In genomic region chr15:88938802-88939485, GRCh38 we compare ENCODE assay signal across 31 cellular contexts. TPM values are rescaled to one million over a fixed set of nuclear protein-coding genes. Genes with fewer than 3 reads are reported as not detected.
DNase-seq lines count a peak whose midpoint lies in the region; ATAC-seq, FAIRE-seq and TF ChIP-seq lines count a peak whose summit lies in the region.
"Had no signal": no experiment of that assay in that cellular context is flagged by ENCODE, and none has a peak within 500 bp of the region (broad histone marks: within the 10 kb centered on the region; RNA-seq: fewer than 3 reads in every experiment).

No MANE protein-coding gene starts in this region.

- H4K8ac ChIP-seq in H1 (ENCODE audit: extremely low read depth, insufficient read depth, low read length): peak overlapping the region; percentile 84; the same call in 1 of the 2 replicates

- H3K4me1 ChIP-seq in H1 (replicated peaks in 1 of 4; ENCODE audit: control insufficient read depth in 3 of 4, insufficient read depth in 4 of 4, low read length in 3 of 4) (peaks cover 0 to 7% (median 2%) of the 10 kb centered on the region in 4 experiments; a peak in 4 of 7 replicates), neural progenitor cell (peaks cover 6% of the 10 kb centered on the region), heart left ventricle (peaks cover 0 to 10% (median 0%) of the 10 kb centered on the region in 12 donors)
- H3K4me1 ChIP-seq: prostate gland, right lobe of liver, spleen, tibial artery had no signal

- H3K79me2 ChIP-seq in H1 (ENCODE audit: control insufficient read depth in 1 of 2, insufficient read depth in 2 of 2, low read length in 2 of 2): no peaks in the 10 kb centered on the region
- no peaks in the 10 kb centered on the region for H3K79me2 ChIP-seq in neural progenitor cell (ENCODE audit: low read depth)

- DNase-seq in H7 (peak; percentile 24), NCI-H226 (peak; percentile 26), H1 (ENCODE audit: low read depth in 1 of 2, low spot score in 2 of 2) (peak in 1 of 2 experiments; percentile 52), neural progenitor cell (ENCODE audit: low spot score) (peak; percentile 9), DMS114 treated with DMSO at 0.1 percent for 48 hours (lab: John Stamatoyannopoulos, UW; ENCODE audit: unreplicated experiment) (no peak), heart left ventricle (no peak), endothelial cell (ENCODE audit: low spot score) (no peak)
- DNase-seq: ACHN; activated gamma-delta T cell treated with Interleukin-2 at 50 U/mL for 16 hours; activated T-cell treated with anti-CD3 and anti-CD28 coated beads, Interleukin-2, amount 50 U/mL, for 48 hours; DMS 273 treated with DMSO at 0.1 percent for 48 hours; hypothalamus; KBM-7; NCI-H1092 treated with DMSO at 0.1 percent for 48 hours; NCI-H187 treated with DMSO at 0.1 percent for 48 hours; NCI-H2227 treated with DMSO at 0.1 percent for 48 hours; NCI-H526 treated with DMSO at 0.1 percent for 48 hours; NK-92 treated with Interleukin-12 subunit alpha and Interleukin-12 subunit beta, amount 100 ng/mL, for 24 hours; PC-3; right lobe of liver; SK-N-SH; spleen; stimulated activated CD4-positive, alpha-beta T cell treated with anti-CD3 and anti-CD28 coated beads, Interleukin-2, amount 100 ng/mL, for 24 hours; tibial artery had no signal

- no peak overlapping the region for H3K4ac ChIP-seq in H1 (replicated peaks; ENCODE audit: insufficient read length, low read depth, low read length)

- H3K27ac ChIP-seq in H1 (ENCODE audit: low read depth, low read length) (no peak overlapping the region), neural progenitor cell (no peak overlapping the region), heart left ventricle (no peak overlapping the region)
- H3K27ac ChIP-seq: neutrophil, prostate gland, right lobe of liver, spleen, tibial artery had no signal

- no peaks in the 10 kb centered on the region for H3K23me2 ChIP-seq in H1 (ENCODE audit: low read depth, low read length)

- no peak overlapping the region for H3K23ac ChIP-seq in H1 (ENCODE audit: insufficient read length)

- 0 out of 2 replicates have a peak overlapping the region, but pooled peaks have one; percentile 22 for H2BK15ac ChIP-seq in H1 (ENCODE audit: low read length)

- POLR2A ChIA-PET in H1 (lab: Charles Lee; ENCODE audit: partially characterized antibody): interaction anchor here (0.6 to 3.2 kb wide), 14 partner anchors 12 to 65 kb away, joined by 3 to 12 read pairs (median 4); partner anchors contain the start of gene HAPLN3

- H3K36me3 Mint-ChIP-seq in neural progenitor cell (peaks cover 3% of the 10 kb centered on the region), endothelial cell (ENCODE audit: low read depth, unreplicated experiment) (peaks cover 4% of the 10 kb centered on the region)
- H3K36me3 Mint-ChIP-seq: brain, memory B cell had no signal

- FAIRE-seq in H1 (lab: Jason Lieb, UNC): no peak
- FAIRE-seq: GM12878, TTC549 had no signal

- no peaks in the 10 kb centered on the region for H3K36me3 ChIP-seq in H7 (replicated peaks; ENCODE audit: control insufficient read depth, insufficient read depth, low read length)
- H3K36me3 ChIP-seq in H1 (ENCODE audit: control insufficient read depth in 2 of 4, insufficient read depth in 4 of 4, low read length in 3 of 4): no peaks in the 10 kb centered on the region
- no peaks in the 10 kb centered on the region for H3K36me3 ChIP-seq in neural progenitor cell
- H3K36me3 ChIP-seq in heart left ventricle: no peaks in the 10 kb centered on the region
- H3K36me3 ChIP-seq: neutrophil, prostate gland, right lobe of liver, spleen, tibial artery had no signal

- peak overlapping the region; percentile 45 for H2BK5ac ChIP-seq in H1 (ENCODE audit: low read depth, low read length)

- WGBS in H1 (ENCODE audit: extremely low coverage in 1 of 2, insufficient coverage in 1 of 2, insufficient read length in 1 of 2, insufficient replicate concordance in 2 of 2, low coverage in 1 of 2, low lambda C conversion rate in 2 of 2, missing lambda C conversion rate in 1 of 2), 2 experiments: 87% methylated on average over 15 of the region's 15 CpGs; no CpG with 5 or more reads in 1 of the 2 experiments
- WGBS in heart left ventricle, 4 donors: 84 to 89% (median 86%) methylated on average over 15 of the region's 15 CpGs

- peak overlapping the region; percentile 99; the same call in 1 of the 2 replicates for H2BK12ac ChIP-seq in H1 (ENCODE audit: low read depth, low read length)

- H2BK120ac ChIP-seq in H1 (replicated peaks; ENCODE audit: low read depth, low read length): peak overlapping the region; percentile 84

- H3K27me3 ChIP-seq in H7 (ENCODE audit: control insufficient read depth, insufficient read depth, low read length) (no peaks in the 10 kb centered on the region), H1 (replicated peaks in 1 of 4; ENCODE audit: control insufficient read depth in 3 of 4, extremely low read depth in 1 of 4, insufficient read depth in 3 of 4, low read length in 3 of 4) (no peaks in the 10 kb centered on the region), neural progenitor cell (no peaks in the 10 kb centered on the region), heart left ventricle (no peaks in the 10 kb centered on the region)
- H3K27me3 ChIP-seq: right lobe of liver, tibial artery had no signal

- intact Hi-C loops in heart left ventricle (cut with DNase I): no loop called here

- TF ChIP-seq CTCF in H1 (IDR thresholded peaks at IDR 0.05; ENCODE audit: control extremely low read depth in 1 of 3, insufficient read depth in 1 of 3, low read depth in 1 of 3, low read length in 3 of 3) (no peak), neural progenitor cell (IDR thresholded peaks at IDR 0.05) (no peak), heart left ventricle (IDR thresholded peaks at IDR 0.05) (no peak), endothelial cell (IDR thresholded peaks at IDR 0.05; ENCODE audit: unreplicated experiment) (no peak)

- no peak for TF ChIP-seq EP300 in H1 (IDR thresholded peaks at IDR 0.05; ENCODE audit: borderline replicate concordance in 1 of 2, low read depth in 2 of 2, low read length in 2 of 2)

- H4K91ac ChIP-seq in H1 (replicated peaks; ENCODE audit: insufficient read length, low read length): peak overlapping the region; percentile 98

- H3K4me2 ChIP-seq in H1 (ENCODE audit: insufficient read depth in 1 of 2, low read depth in 2 of 2, low read length in 2 of 2): no peak overlapping the region
- H3K4me2 ChIP-seq in neural progenitor cell: no peak overlapping the region
- H3K4me2 ChIP-seq: SK-N-SH had no signal

- H3F3A ChIP-seq in neural progenitor cell (ENCODE audit: low read depth): no peaks in the 10 kb centered on the region

- H3K9me3 Mint-ChIP-seq in neural progenitor cell (peaks cover 27% of the 10 kb centered on the region), endothelial cell (ENCODE audit: unreplicated experiment) (no peaks in the 10 kb centered on the region)

- no peaks in the 10 kb centered on the region for H3K79me1 ChIP-seq in H1 (ENCODE audit: low read depth, low read length)

- peak overlapping the region; percentile 64 for H4K5ac ChIP-seq in H1 (ENCODE audit: insufficient read length, low read depth, low read length)

- peaks cover under 1 to 11% of the 10 kb centered on the region in 2 experiments; a peak in 3 of 4 replicates for H3K9me3 ChIP-seq in H1 (ENCODE audit: insufficient read depth in 2 of 2, low read depth in 1 of 2, low read length in 1 of 2)
- no peaks in the 10 kb centered on the region for H3K9me3 ChIP-seq in neural progenitor cell (ENCODE audit: low read depth)
- H3K9me3 ChIP-seq in heart left ventricle: no peaks in the 10 kb centered on the region
- H3K9me3 ChIP-seq: neutrophil, prostate gland, right lobe of liver, SK-N-SH, tibial artery had no signal

- H2AK5ac ChIP-seq in H1 (ENCODE audit: low read depth, low read length): no peak overlapping the region

- H3K4me1 Mint-ChIP-seq in neural progenitor cell (peaks cover 4% of the 10 kb centered on the region), endothelial cell (ENCODE audit: unreplicated experiment) (peaks cover 2% of the 10 kb centered on the region)
- H3K4me1 Mint-ChIP-seq: brain, memory B cell had no signal

- CTCF ChIA-PET in H1 (lab: Charles Lee; ENCODE audit: partially characterized antibody): interaction anchor here (0.5 to 4.4 kb wide), 13 partner anchors 19 to 239 kb away, joined by 3 to 21 read pairs (median 4); no protein-coding TSS in a partner anchor

- TF ChIP-seq RAD21 in H1 (IDR thresholded peaks at IDR 0.05 in 1 of 2, conservative IDR thresholded peaks at IDR 0.05 in 1 of 2; ENCODE audit: low read depth in 2 of 2, low read length in 2 of 2): peak; percentile 5 to 45; a peak in 2 of 4 replicates

- no peak overlapping the region for H3K27ac Mint-ChIP-seq in neural progenitor cell
- no peak overlapping the region for H3K27ac Mint-ChIP-seq in endothelial cell (ENCODE audit: unreplicated experiment)
- H3K27ac Mint-ChIP-seq: brain, memory B cell had no signal

- no peaks in the 10 kb centered on the region for H4K20me1 ChIP-seq in H1 (replicated peaks in 1 of 2; ENCODE audit: control insufficient read depth in 1 of 2, insufficient read depth in 2 of 2, low read length in 2 of 2)
- no peaks in the 10 kb centered on the region for H4K20me1 ChIP-seq in neural progenitor cell (ENCODE audit: low read depth)

- H3K27me3 Mint-ChIP-seq in neural progenitor cell (ENCODE audit: insufficient read depth, low read depth) (no peaks in the 10 kb centered on the region), endothelial cell (ENCODE audit: unreplicated experiment) (no peaks in the 10 kb centered on the region)

- H3K4me3 Mint-ChIP-seq in neural progenitor cell: no peak overlapping the region
- H3K4me3 Mint-ChIP-seq in endothelial cell (ENCODE audit: unreplicated experiment): no peak overlapping the region
- H3K4me3 Mint-ChIP-seq: brain, memory B cell had no signal

- H3K4me3 ChIP-seq in H7 (ENCODE audit: insufficient read depth, low read depth, low read length) (no peak overlapping the region), H1 (ENCODE audit: extremely low read depth in 1 of 4, insufficient read depth in 2 of 4, low read depth in 3 of 4, low read length in 4 of 4) (no peak overlapping the region), neural progenitor cell (no peak overlapping the region), heart left ventricle (no peak overlapping the region)
- H3K4me3 ChIP-seq: GM12878, prostate gland, right lobe of liver, spleen, tibial artery had no signal

- TF ChIP-seq POLR2A in H1 (IDR thresholded peaks at IDR 0.05; ENCODE audit: control extremely low read depth in 1 of 2, low read depth in 2 of 2, low read length in 2 of 2) (no peak), heart left ventricle (IDR thresholded peaks at IDR 0.05) (no peak)

- peak overlapping the region; percentile 83; the same call in 1 of the 2 replicates for H2BK20ac ChIP-seq in H1 (ENCODE audit: low read length)

- no peak overlapping the region for H3K56ac ChIP-seq in H1 (replicated peaks; ENCODE audit: insufficient read length, low read depth, low read length)

- H3K14ac ChIP-seq in H1 (ENCODE audit: insufficient read length): no peak overlapping the region

- peak overlapping the region; percentile 63; the same call in 1 of the 2 replicates for H3K18ac ChIP-seq in H1 (ENCODE audit: extremely low read depth, low read length)

- no peak for ATAC-seq in heart left ventricle
- ATAC-seq: GM12878, left lobe of liver, PC-3, right lobe of liver had no signal

- no peak overlapping the region for H3K9ac ChIP-seq in H1 (replicated peaks in 1 of 4; ENCODE audit: extremely low read depth in 1 of 4, low read depth in 3 of 4, low read length in 3 of 4)
- H3K9ac ChIP-seq in neural progenitor cell: no peak overlapping the region
- H3K9ac ChIP-seq: SK-N-SH had no signal

- H2AFZ ChIP-seq in H1 (ENCODE audit: low read length): no peak overlapping the region
- H2AFZ ChIP-seq in neural progenitor cell (replicated peaks): peak overlapping the region; percentile 52

RNA-seq across cellular contexts. Expression of gene MFGE8, which starts 25.8 kb away (rescaled TPM):
- total RNA-seq in H7 (2014; rRNA removed; shearing (Covaris generic)): 151 and 182 TPM in 2 replicates
- 1,211 and 1,237 TPM in 2 replicates for total RNA-seq in H1 (2021; fragmentation: NEBNext Ultra II Directional; extraction: Animal tissue kit (Norgen Biotek cat#: 25700))
- 2,117 and 2,643 TPM in 2 replicates for polyA plus RNA-seq in H1 (2011; rRNA removed)
- 1,895 TPM for polyA plus RNA-seq in H1 (2011; cell fraction: cytosol; rRNA removed)
- 4,441 TPM for polyA plus RNA-seq in H1 (2011; cell fraction: nucleus; rRNA removed)
- 1,613 to 2,038 TPM (median 1,926 TPM) in 4 replicates for polyA plus RNA-seq in H1 (2012, experiment 1 of 2)
- polyA plus RNA-seq in H1 (2012, experiment 2 of 2): 1,448 TPM
- 955 TPM for polyA plus RNA-seq in H1 (2013, experiment 1 of 2)
- 930 TPM for polyA plus RNA-seq in H1 (2013, experiment 2 of 2)
- polyA minus RNA-seq in H1 (2011; rRNA and poly(A)+ RNA removed): 1,165 and 1,269 TPM in 2 replicates
- polyA minus RNA-seq in H1 (2011; cell fraction: cytosol; rRNA and poly(A)+ RNA removed): 1,023 TPM
- 1,091 TPM for polyA minus RNA-seq in H1 (2011; cell fraction: nucleus; rRNA and poly(A)+ RNA removed)
- 92.6 and 124 TPM in 2 replicates for total RNA-seq in neural progenitor cell (ENCODE audit: low replicate concordance)
- total RNA-seq in heart left ventricle: 100 to 1,000 TPM; 352 to 732 (median 556) TPM
- 100 to 1,000 TPM; 386 to 639 TPM for polyA plus RNA-seq in heart left ventricle
- total RNA-seq in endothelial cell (ENCODE audit: unreplicated experiment): 113 TPM

RNA-seq across cellular contexts. Expression of gene HAPLN3, which starts 43.6 kb away (rescaled TPM):
- 8.1 and 11.5 TPM in 2 replicates for total RNA-seq in H7 (2014; rRNA removed; shearing (Covaris generic))
- total RNA-seq in H1 (2021; fragmentation: NEBNext Ultra II Directional; extraction: Animal tissue kit (Norgen Biotek cat#: 25700)): 76.2 and 80.9 TPM in 2 replicates
- polyA plus RNA-seq in H1 (2011; rRNA removed): 79.7 and 115 TPM in 2 replicates
- polyA plus RNA-seq in H1 (2011; cell fraction: cytosol; rRNA removed): 102 TPM
- polyA plus RNA-seq in H1 (2011; cell fraction: nucleus; rRNA removed): 143 TPM
- 49.1 to 81.6 TPM (median 72.4 TPM) in 4 replicates for polyA plus RNA-seq in H1 (2012, experiment 1 of 2)
- polyA plus RNA-seq in H1 (2012, experiment 2 of 2): 68.3 TPM
- 61.1 TPM for polyA plus RNA-seq in H1 (2013, experiment 1 of 2)
- polyA plus RNA-seq in H1 (2013, experiment 2 of 2): 63.9 TPM
- polyA minus RNA-seq in H1 (2011; rRNA and poly(A)+ RNA removed): 17.3 and 31.2 TPM in 2 replicates
- 40.7 TPM for polyA minus RNA-seq in H1 (2011; cell fraction: cytosol; rRNA and poly(A)+ RNA removed)
- polyA minus RNA-seq in H1 (2011; cell fraction: nucleus; rRNA and poly(A)+ RNA removed): 26.8 TPM
- 2.7 and 9.5 TPM in 2 replicates for total RNA-seq in neural progenitor cell (ENCODE audit: low replicate concordance)
- 10 to 100 TPM in 1 of 9 donors, 1 to 10 TPM in 8; 1.2 to 32.9 (median 3.3) TPM for total RNA-seq in heart left ventricle
- polyA plus RNA-seq in heart left ventricle: 1 to 10 TPM; 1.5 to 6.8 TPM
- total RNA-seq in endothelial cell (ENCODE audit: unreplicated experiment): 137 TPM

Comparison
In these comparisons a context has a peak if more than half of its experiments do, and no peak if none do; other contexts are left out.
1. DNase-seq: peak in H7 (single experiment), NCI-H226 (single experiment) and neural progenitor cell (single experiment); none in DMS114 treated with DMSO at 0.1 percent for 48 hours (single experiment), heart left ventricle (0 of 5) and endothelial cell (single experiment).